In the genomic region with DNA sequence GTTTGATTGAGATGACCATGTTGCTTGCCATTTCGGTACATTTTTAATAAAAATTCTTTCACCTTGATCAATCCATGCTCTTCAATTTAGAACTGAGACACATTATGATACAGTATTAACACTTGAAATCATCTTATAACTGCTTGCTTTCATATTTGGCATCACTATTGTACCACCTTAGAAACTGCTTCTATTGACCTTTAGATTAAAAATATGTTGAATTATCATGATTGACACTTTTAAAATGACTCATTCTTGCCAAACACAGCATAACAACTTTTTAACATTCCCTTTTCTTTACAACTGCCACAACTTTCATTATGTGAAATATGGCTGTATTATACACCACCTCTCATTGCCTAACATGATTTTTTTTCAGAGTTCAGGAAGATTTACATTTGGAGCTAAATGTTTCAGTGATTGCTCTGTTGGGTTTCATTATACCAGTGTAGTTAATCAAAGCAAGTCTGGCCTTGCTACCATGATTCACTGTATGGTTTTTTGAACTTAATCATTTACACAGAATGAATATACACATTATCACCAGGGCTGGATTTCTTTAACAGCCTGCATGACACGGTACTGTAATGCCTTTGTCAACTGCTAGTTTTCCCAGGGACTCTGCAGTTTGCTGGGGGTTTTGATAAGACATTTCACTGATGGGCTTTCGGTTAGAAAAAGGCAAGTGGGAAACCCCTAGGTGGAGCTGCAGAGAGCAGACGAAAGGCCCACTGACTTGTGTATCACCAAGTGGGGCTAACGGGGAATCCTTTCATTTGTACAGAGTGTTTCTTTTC, we compare ENCODE assay signal across 9 cellular contexts.
DNase-seq lines count a peak whose midpoint lies in the region; ATAC-seq, FAIRE-seq and TF ChIP-seq lines count a peak whose summit lies in the region.
"Had no signal": no experiment of that assay in that cellular context is flagged by ENCODE, and none has a peak within 500 bp of the region (broad histone marks: within the 10 kb centered on the region; RNA-seq: fewer than 3 reads in every experiment).

No MANE protein-coding gene starts in this region.

- H3K4me3 ChIP-seq in cardiac muscle cell (no peak overlapping the region), SJSA1 (no peak overlapping the region), endothelial cell of umbilical vein (replicated peaks in 1 of 3; ENCODE audit: insufficient read depth in 1 of 3, low read depth in 1 of 3, low read length in 3 of 3) (no peak overlapping the region)
- H3K4me3 ChIP-seq: adrenal gland had no signal

- CTCF ChIA-PET in endothelial cell of umbilical vein (lab: Charles Lee): no interaction called here

- DNase-seq in cardiac muscle cell (ENCODE audit: low read depth in 1 of 2, low spot score in 1 of 2) (peak; percentile 38 to 64), Right ventricle myocardium inferior (ENCODE audit: missing footprints) (no peak), SJSA1 (ENCODE audit: low read depth in 1 of 2, low spot score in 2 of 2) (peak; percentile 51), endothelial cell of umbilical vein (ENCODE audit: low read depth, low spot score) (peak; percentile 28), progenitor cell of endocrine pancreas (ENCODE audit: low spot score, unreplicated experiment) (peak; percentile 13), SIG-M5 treated with dmso at 0.1 percent for 504 hours (lab: John Stamatoyannopoulos, UW; ENCODE audit: unreplicated experiment) (no peak), omental fat pad (ENCODE audit: low spot score) (no peak)

- ATAC-seq in Right ventricle myocardium inferior (no peak), HG02798 (IDR thresholded peaks at IDR 0.05; ENCODE audit: poor library complexity, unreplicated experiment) (peak; percentile 78), omental fat pad (ENCODE audit: low FRiP score) (no peak)

- H3K4me3 Mint-ChIP-seq in progenitor cell of endocrine pancreas (ENCODE audit: low read depth): no peak overlapping the region

- no peak overlapping the region for H3K27ac Mint-ChIP-seq in progenitor cell of endocrine pancreas

- no peaks in the 10 kb centered on the region for H3K36me3 ChIP-seq in cardiac muscle cell
- no peaks in the 10 kb centered on the region for H3K36me3 ChIP-seq in SJSA1
- H3K36me3 ChIP-seq in endothelial cell of umbilical vein (ENCODE audit: control insufficient read depth in 2 of 2, extremely low read depth in 1 of 2, insufficient read depth in 2 of 2, low read length in 2 of 2): no peaks in the 10 kb centered on the region
- H3K36me3 ChIP-seq: adrenal gland had no signal

- H3K4me1 Mint-ChIP-seq in progenitor cell of endocrine pancreas (ENCODE audit: low read depth): no peaks in the 10 kb centered on the region

- H3K27me3 ChIP-seq in cardiac muscle cell: peaks cover 13% of the 10 kb centered on the region
- no peaks in the 10 kb centered on the region for H3K27me3 ChIP-seq in SJSA1 (replicated peaks)
- H3K27me3 ChIP-seq in endothelial cell of umbilical vein (ENCODE audit: control insufficient read depth in 2 of 2, insufficient read depth in 2 of 2, low read length in 2 of 2): no peaks in the 10 kb centered on the region
- H3K27me3 ChIP-seq: adrenal gland had no signal

- H3K27me3 Mint-ChIP-seq in progenitor cell of endocrine pancreas: peaks cover 37% of the 10 kb centered on the region

- POLR2A ChIA-PET in endothelial cell of umbilical vein (lab: Charles Lee): no interaction called here

- H3K9me3 Mint-ChIP-seq in progenitor cell of endocrine pancreas (ENCODE audit: low read depth): peaks cover 2% of the 10 kb centered on the region

- TF ChIP-seq POLR2A in endothelial cell of umbilical vein (IDR thresholded peaks at IDR 0.05; ENCODE audit: low read depth, low read length): no peak

- H3K4me1 ChIP-seq in cardiac muscle cell (ENCODE audit: low read depth) (no peaks in the 10 kb centered on the region), SJSA1 (replicated peaks) (peaks cover 32% of the 10 kb centered on the region), endothelial cell of umbilical vein (ENCODE audit: control insufficient read depth, extremely low read depth, insufficient read depth, low read length) (no peaks in the 10 kb centered on the region)
- H3K4me1 ChIP-seq: adrenal gland had no signal

- H3K79me2 ChIP-seq in endothelial cell of umbilical vein (ENCODE audit: control insufficient read depth, insufficient read depth, low read length): no peaks in the 10 kb centered on the region

- no peak for FAIRE-seq in endothelial cell of umbilical vein (lab: Jason Lieb, UNC)

- no peak overlapping the region for H3K4me2 ChIP-seq in endothelial cell of umbilical vein (ENCODE audit: insufficient read depth, low read length)

- no peaks in the 10 kb centered on the region for H3K36me3 Mint-ChIP-seq in progenitor cell of endocrine pancreas (ENCODE audit: insufficient read depth)

- dilution Hi-C loops in endothelial cell of umbilical vein (cut with MboI; ENCODE audit: extremely low pct_ligation_motif_present, low sequenced_read_pairs): no loop called here

- intact Hi-C loops in Right ventricle myocardium inferior (cut with DNase I): no loop called here
- intact Hi-C loops in endothelial cell of umbilical vein (cut with micrococcal nuclease): no loop called here

- no peak overlapping the region for H3K9ac ChIP-seq in endothelial cell of umbilical vein (replicated peaks; ENCODE audit: extremely low read depth, insufficient read depth, low read length)

- no TSS peak for BruUV-seq in endothelial cell of umbilical vein (replicated peaks; lab: Mats Ljungman, UMichigan)

- H3K9me3 ChIP-seq in cardiac muscle cell (ENCODE audit: low read depth): no peaks in the 10 kb centered on the region
- H3K9me3 ChIP-seq in SJSA1 (replicated peaks): no peaks in the 10 kb centered on the region
- H3K9me3 ChIP-seq in endothelial cell of umbilical vein (replicated peaks; ENCODE audit: control insufficient read depth, insufficient read depth, low read length): no peaks in the 10 kb centered on the region
- H3K9me3 ChIP-seq: adrenal gland had no signal

- no peak overlapping the region for H2AFZ ChIP-seq in endothelial cell of umbilical vein (ENCODE audit: low read depth, low read length)

- TF ChIP-seq CTCF in cardiac muscle cell (IDR thresholded peaks at IDR 0.05; ENCODE audit: low read depth, low read length): peak; percentile 57
- peak in 1 of 2 donors; percentile 20 for TF ChIP-seq CTCF in endothelial cell of umbilical vein (IDR thresholded peaks at IDR 0.05; ENCODE audit: extremely low read depth in 1 of 2, insufficient read depth in 1 of 2, low read depth in 1 of 2, low read length in 2 of 2)
- TF ChIP-seq CTCF in progenitor cell of endocrine pancreas (IDR thresholded peaks at IDR 0.05; ENCODE audit: unreplicated experiment): peak; percentile 61
- no peak for TF ChIP-seq CTCF in omental fat pad (IDR thresholded peaks at IDR 0.05)

- no peaks in the 10 kb centered on the region for H4K20me1 ChIP-seq in endothelial cell of umbilical vein (replicated peaks; ENCODE audit: control insufficient read depth, extremely low read depth, insufficient read depth, low read length)

- H3K9me1 ChIP-seq in endothelial cell of umbilical vein (replicated peaks; ENCODE audit: control insufficient read depth, extremely low read depth, insufficient read depth, low read length): no peaks in the 10 kb centered on the region

- no peak overlapping the region for H3K27ac ChIP-seq in cardiac muscle cell
- peak overlapping the region; percentile 23 for H3K27ac ChIP-seq in SJSA1
- H3K27ac ChIP-seq in endothelial cell of umbilical vein (ENCODE audit: insufficient read depth, low read depth, low read length): no peak overlapping the region
- H3K27ac ChIP-seq: adrenal gland had no signal

TF ChIP-seq in endothelial cell of umbilical vein, 7 proteins besides CTCF, POLR2A, EP300 and RAD21:
- TF ChIP-seq JUN (IDR thresholded peaks at IDR 0.05; ENCODE audit: borderline replicate concordance, insufficient read depth, insufficient read length, low read depth) (no peak), FOS (IDR thresholded peaks at IDR 0.05; ENCODE audit: borderline replicate concordance, insufficient read depth, low read length) (no peak), POLR2AphosphoS5 (IDR thresholded peaks at IDR 0.05; ENCODE audit: insufficient read depth, low read depth, low read length) (no peak), MYC (IDR thresholded peaks at IDR 0.05; ENCODE audit: low read depth, low read length) (no peak), EZH2 (IDR thresholded peaks at IDR 0.05; ENCODE audit: borderline replicate concordance, low read depth, low read length, severe bottlenecking) (no peak), GATA2 (IDR thresholded peaks at IDR 0.05; ENCODE audit: insufficient read depth, insufficient read length, low read depth, low read length) (no peak)
- TF ChIP-seq, protein P1, sequence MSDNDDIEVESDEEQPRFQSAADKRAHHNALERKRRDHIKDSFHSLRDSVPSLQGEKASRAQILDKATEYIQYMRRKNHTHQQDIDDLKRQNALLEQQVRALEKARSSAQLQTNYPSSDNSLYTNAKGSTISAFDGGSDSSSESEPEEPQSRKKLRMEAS (IDR thresholded peaks at IDR 0.05; ENCODE audit: insufficient read depth, insufficient read length): no peak

Comparison
In these comparisons a context has a peak if more than half of its experiments do, and no peak if none do; other contexts are left out.
1. DNase-seq: peak in cardiac muscle cell (2 of 2), SJSA1 (2 of 2), endothelial cell of umbilical vein (single experiment) and progenitor cell of endocrine pancreas (single experiment); none in Right ventricle myocardium inferior (single experiment), SIG-M5 treated with dmso at 0.1 percent for 504 hours (single experiment) and omental fat pad (single experiment).
2. CTCF ChIP-seq: peak in cardiac muscle cell (single experiment) and progenitor cell of endocrine pancreas (single experiment); none in omental fat pad (0 of 3).